18 cellular contexts compared by ENCODE assay signal in genomic region chr14:24979725-24980239, GRCh38.
DNase-seq lines count a peak whose midpoint lies in the region; ATAC-seq, FAIRE-seq and TF ChIP-seq lines count a peak whose summit lies in the region.
"Had no signal": no experiment of that assay in that cellular context is flagged by ENCODE, and none has a peak within 500 bp of the region (broad histone marks: within the 10 kb centered on the region; RNA-seq: fewer than 3 reads in every experiment).

No MANE protein-coding gene starts in this region.

- H3K9me3 ChIP-seq in Caco-2 (no peaks in the 10 kb centered on the region), astrocyte (ENCODE audit: insufficient read depth, low read depth, low read length) (no peaks in the 10 kb centered on the region), WERI-Rb-1 (ENCODE audit: severe bottlenecking) (no peaks in the 10 kb centered on the region)
- H3K9me3 ChIP-seq: breast epithelium, left lung, prostate gland had no signal

- H3K36me3 Mint-ChIP-seq in Caco-2 (ENCODE audit: insufficient read depth, unreplicated experiment) (peaks cover 16% of the 10 kb centered on the region), astrocyte (ENCODE audit: low read depth, unreplicated experiment) (no peaks in the 10 kb centered on the region)
- H3K36me3 Mint-ChIP-seq: activated naive CD4-positive, alpha-beta T cell treated with anti-CD3 and anti-CD28 coated beads, Interleukin-2, amount 10 ng/mL, durations not matched to agents 7 days and 5 days; CD4-positive, CD25-positive, alpha-beta regulatory T cell had no signal

- H3K27me3 ChIP-seq in Caco-2 (replicated peaks; ENCODE audit: control insufficient read depth, insufficient read depth, low read length) (no peaks in the 10 kb centered on the region), astrocyte (ENCODE audit: insufficient read depth, low read length) (no peaks in the 10 kb centered on the region), WERI-Rb-1 (ENCODE audit: insufficient read depth, low read depth, severe bottlenecking) (peaks cover 22% of the 10 kb centered on the region)
- H3K27me3 ChIP-seq: breast epithelium, left lung had no signal

- H3K27me3 Mint-ChIP-seq in Caco-2 (ENCODE audit: insufficient read depth, unreplicated experiment), result no peaks in the 10 kb centered on the region
- H3K27me3 Mint-ChIP-seq in astrocyte (ENCODE audit: low read depth, unreplicated experiment), result no peaks in the 10 kb centered on the region
- H3K27me3 Mint-ChIP-seq: activated naive CD4-positive, alpha-beta T cell treated with anti-CD3 and anti-CD28 coated beads, Interleukin-2, amount 10 ng/mL, durations not matched to agents 7 days and 5 days had no signal

- H3K9me3 Mint-ChIP-seq in Caco-2 (ENCODE audit: unreplicated experiment) (no peaks in the 10 kb centered on the region), astrocyte (ENCODE audit: unreplicated experiment) (no peaks in the 10 kb centered on the region)
- H3K9me3 Mint-ChIP-seq: activated naive CD4-positive, alpha-beta T cell treated with anti-CD3 and anti-CD28 coated beads, Interleukin-2, amount 10 ng/mL, durations not matched to agents 7 days and 5 days had no signal

- no peaks in the 10 kb centered on the region for H3K36me3 ChIP-seq in Caco-2 (ENCODE audit: control insufficient read depth, insufficient read depth, low read length)
- no peaks in the 10 kb centered on the region for H3K36me3 ChIP-seq in astrocyte (ENCODE audit: insufficient read depth, low read length)
- H3K36me3 ChIP-seq in WERI-Rb-1, result no peaks in the 10 kb centered on the region
- H3K36me3 ChIP-seq: breast epithelium, left lung, prostate gland had no signal

- no peaks in the 10 kb centered on the region for H4K20me1 ChIP-seq in astrocyte (ENCODE audit: insufficient read depth, low read length)

- peaks cover 62% of the 10 kb centered on the region for H3K4me1 Mint-ChIP-seq in Caco-2 (ENCODE audit: low read depth, unreplicated experiment)
- H3K4me1 Mint-ChIP-seq in astrocyte (ENCODE audit: low read depth, unreplicated experiment), result peaks cover 35% of the 10 kb centered on the region
- H3K4me1 Mint-ChIP-seq: activated CD4-positive, alpha-beta T cell treated with anti-CD3 and anti-CD28 coated beads for 36 hours; activated naive CD4-positive, alpha-beta T cell treated with anti-CD3 and anti-CD28 coated beads, Interleukin-2, amount 10 ng/mL, durations not matched to agents 7 days and 5 days; CD4-positive, CD25-positive, alpha-beta regulatory T cell had no signal

- TF ChIP-seq CTCF in Caco-2 (IDR thresholded peaks at IDR 0.05; ENCODE audit: insufficient read depth in 1 of 2, low read depth in 1 of 2, low read length in 1 of 2, severe bottlenecking in 1 of 2, unreplicated experiment in 1 of 2), result no peak
- TF ChIP-seq CTCF in astrocyte (IDR thresholded peaks at IDR 0.05; ENCODE audit: insufficient read depth, low read depth, low read length), result no peak
- no peak for TF ChIP-seq CTCF in WERI-Rb-1 (IDR thresholded peaks at IDR 0.05; ENCODE audit: low read depth, low read length)

- H3K4me3 ChIP-seq in Caco-2 (ENCODE audit: low read depth, low read length) (no peak overlapping the region), astrocyte (ENCODE audit: insufficient read depth, low read depth, low read length) (no peak overlapping the region), WERI-Rb-1 (ENCODE audit: low read depth, low read length) (no peak overlapping the region)
- H3K4me3 ChIP-seq: breast epithelium, left lung, prostate gland had no signal

- no peak for DNase-seq in Caco-2
- peak; percentile 8 for DNase-seq in GM19238 (ENCODE audit: insufficient read length, low spot score)
- DNase-seq in astrocyte (ENCODE audit: low read depth), result no peak
- no peak for DNase-seq in WERI-Rb-1
- no peak for DNase-seq in GDM1 (lab: John Stamatoyannopoulos, UW)
- no peak for DNase-seq in activated naive CD4-positive, alpha-beta T cell treated with anti-CD3 and anti-CD28 coated beads, Interleukin-2, amount 50 U/mL, for 16 hours
- DNase-seq: activated CD4-positive, alpha-beta T cell treated with anti-CD3 and anti-CD28 coated beads for 36 hours; activated naive CD4-positive, alpha-beta T cell treated with anti-CD3 and anti-CD28 coated beads, Interleukin-2, amount 10 ng/mL, durations not matched to agents 7 days and 5 days; CD4-positive, CD25-positive, alpha-beta regulatory T cell; left lung; NCI-H2171; stimulated activated CD4-positive, alpha-beta T cell treated with anti-CD3 and anti-CD28 coated beads, Interleukin-15, amount 100 ng/mL, for 24 hours; T-helper 2 cell had no signal

- intact Hi-C loops in Caco-2 (cut with micrococcal nuclease; ENCODE audit: unreplicated experiment), result loop anchor here (1.0 to 2.0 kb wide), 5 partner anchors 13 to 161 kb away; no protein-coding TSS in a partner anchor

- no peak overlapping the region for H3K27ac ChIP-seq in astrocyte (ENCODE audit: low read depth, low read length)
- H3K27ac ChIP-seq in WERI-Rb-1, result no peak overlapping the region
- H3K27ac ChIP-seq: breast epithelium, left lung, prostate gland had no signal

- H3K4me1 ChIP-seq in Caco-2 (peaks cover 81% of the 10 kb centered on the region), astrocyte (ENCODE audit: insufficient read depth, low read length) (peaks cover 4% of the 10 kb centered on the region)
- H3K4me1 ChIP-seq: breast epithelium, prostate gland had no signal

- POLR2A ChIA-PET in Caco-2 (lab: Charles Lee), result interaction anchor here (0.5 to 1.4 kb wide), 5 partner anchors 14 to 162 kb away, joined by 3 to 10 read pairs (median 3); partner anchors contain the start of gene STXBP6

- CTCF ChIA-PET in Caco-2 (lab: Charles Lee), result interaction anchor here (0.7 to 1.2 kb wide), 4 partner anchors 30 to 173 kb away, joined by 3 to 4 read pairs (median 4); no protein-coding TSS in a partner anchor

- ATAC-seq in HG02870 (IDR thresholded peaks at IDR 0.05; ENCODE audit: unreplicated experiment) (peak; percentile 30), GM21526 (IDR thresholded peaks at IDR 0.05; ENCODE audit: low FRiP score, unreplicated experiment) (no peak)
- ATAC-seq: activated CD4-positive, alpha-beta T cell treated with anti-CD3 and anti-CD28 coated beads for 36 hours had no signal

- H3K27ac Mint-ChIP-seq in Caco-2 (ENCODE audit: unreplicated experiment), result peak overlapping the region; percentile 78
- H3K27ac Mint-ChIP-seq in astrocyte (ENCODE audit: unreplicated experiment), result peak overlapping the region; percentile 31
- H3K27ac Mint-ChIP-seq: activated CD4-positive, alpha-beta T cell treated with anti-CD3 and anti-CD28 coated beads for 36 hours; activated naive CD4-positive, alpha-beta T cell treated with anti-CD3 and anti-CD28 coated beads, Interleukin-2, amount 10 ng/mL, durations not matched to agents 7 days and 5 days; CD4-positive, CD25-positive, alpha-beta regulatory T cell had no signal

- H3K4me2 ChIP-seq in astrocyte (ENCODE audit: low read length), result no peak overlapping the region

- BruUV-seq in Caco-2 (replicated peaks; lab: Mats Ljungman, UMichigan), result TSS peak; percentile 93

- no peak for FAIRE-seq in astrocyte (lab: Jason Lieb, UNC)
- FAIRE-seq: GM12892 had no signal

- no peaks in the 10 kb centered on the region for H3K79me2 ChIP-seq in astrocyte (ENCODE audit: insufficient read depth, low read length)

- H2AFZ ChIP-seq in astrocyte (ENCODE audit: low read depth, low read length), result no peak overlapping the region

- no peak overlapping the region for H3K9ac ChIP-seq in astrocyte (ENCODE audit: low read length)

- H3K4me3 Mint-ChIP-seq in Caco-2 (ENCODE audit: unreplicated experiment) (peak overlapping the region; percentile 54), astrocyte (ENCODE audit: unreplicated experiment) (no peak overlapping the region)
- H3K4me3 Mint-ChIP-seq: activated CD4-positive, alpha-beta T cell treated with anti-CD3 and anti-CD28 coated beads for 36 hours; activated naive CD4-positive, alpha-beta T cell treated with anti-CD3 and anti-CD28 coated beads, Interleukin-2, amount 10 ng/mL, durations not matched to agents 7 days and 5 days; CD4-positive, CD25-positive, alpha-beta regulatory T cell had no signal
